In the genomic region with DNA sequence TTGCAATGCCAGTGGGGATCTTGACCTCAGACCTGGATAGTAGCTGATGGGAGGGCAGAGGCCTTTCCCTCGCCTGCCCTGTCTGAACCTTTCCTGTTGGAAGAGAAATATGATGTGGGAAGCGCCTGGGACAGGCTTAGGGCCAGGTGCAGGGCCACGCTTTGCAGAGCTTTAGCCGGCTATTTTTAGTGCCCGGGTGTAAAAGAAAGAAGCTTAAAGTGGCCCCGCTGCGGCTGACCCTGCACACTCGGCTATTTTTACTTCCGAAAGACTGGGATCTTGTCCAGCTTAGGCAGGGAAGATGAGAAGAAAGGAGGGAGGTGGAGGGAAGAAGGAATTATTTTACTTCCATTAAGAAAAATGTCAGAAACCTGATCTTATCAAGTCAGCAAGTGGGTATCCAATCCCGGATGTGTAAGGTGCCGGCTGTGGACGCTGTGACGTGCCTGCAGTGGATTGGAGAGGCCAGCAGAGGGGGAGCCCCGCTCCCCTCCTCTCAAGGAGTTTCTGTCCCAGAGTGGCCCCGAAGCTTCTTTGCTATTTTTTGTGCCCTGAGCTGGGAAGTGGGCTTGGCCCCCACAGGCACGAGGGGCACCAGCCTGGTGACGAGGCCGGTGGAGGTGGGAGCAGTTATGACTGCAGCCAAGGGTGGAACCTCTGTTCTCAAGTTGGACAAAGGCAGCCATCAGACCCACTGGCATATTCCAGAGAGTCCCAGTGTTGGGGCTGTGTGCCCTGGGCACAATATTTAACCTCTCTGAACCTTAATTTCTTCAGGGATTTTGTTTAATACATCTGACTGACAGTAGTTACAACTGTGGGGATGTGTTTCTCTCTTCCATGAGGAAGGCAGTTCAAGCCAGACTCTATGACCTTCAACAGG, we compare ENCODE assay signal across 10 cellular contexts.
A peak's percentile ranks its signal among the peaks of the same experiment; 100 is the strongest.
DNase-seq lines count a peak whose midpoint lies in the region; ATAC-seq and TF ChIP-seq lines count a peak whose summit lies in the region.
"Had no signal": no experiment of that assay in that cellular context is flagged by ENCODE, and none has a peak within 500 bp of the region (broad histone marks: within the 10 kb centered on the region; RNA-seq: fewer than 3 reads in every experiment).

No MANE protein-coding gene starts in this region.

- H3K4me3 Mint-ChIP-seq in HFFc6, result peak overlapping the region; percentile 50
- no peak overlapping the region for H3K4me3 Mint-ChIP-seq in activated naive CD8-positive, alpha-beta T cell treated with anti-CD3 and anti-CD28 coated beads for 36 hours

- in situ Hi-C loops in astrocyte of the spinal cord (cut with HindIII; ENCODE audit: low sequenced_read_pairs), result no loop called here

- H3K36me3 ChIP-seq in kidney epithelial cell (ENCODE audit: control insufficient read depth, insufficient read depth, low read length) (no peaks in the 10 kb centered on the region), subcutaneous abdominal adipose tissue (ENCODE audit: control insufficient read depth in 5 of 5, insufficient read depth in 5 of 5, low read length in 5 of 5) (no peaks in the 10 kb centered on the region)

- no peak overlapping the region for H3K27ac ChIP-seq in subcutaneous abdominal adipose tissue (ENCODE audit: low read depth, low read length)

- no peak for ATAC-seq in GM21515 (IDR thresholded peaks at IDR 0.05; ENCODE audit: unreplicated experiment)

- H3K9me3 ChIP-seq in subcutaneous abdominal adipose tissue (ENCODE audit: control insufficient read depth in 5 of 5, low read length in 5 of 5), result no peaks in the 10 kb centered on the region

- H3K4me1 Mint-ChIP-seq in HFFc6 (ENCODE audit: low read depth), result peaks cover 7% of the 10 kb centered on the region; the same call in 1 of the 2 replicates
- H3K4me1 Mint-ChIP-seq in activated naive CD8-positive, alpha-beta T cell treated with anti-CD3 and anti-CD28 coated beads for 36 hours, result no peaks in the 10 kb centered on the region

- H3K4me1 ChIP-seq in subcutaneous abdominal adipose tissue (ENCODE audit: control insufficient read depth in 5 of 5, insufficient read depth in 5 of 5, low read length in 5 of 5), result peaks cover 0 to 11% (median 9%) of the 10 kb centered on the region in 5 donors

- no peak overlapping the region for H3K4me3 ChIP-seq in astrocyte of the spinal cord (ENCODE audit: low read depth, low read length)
- no peak overlapping the region for H3K4me3 ChIP-seq in kidney epithelial cell (ENCODE audit: low read depth, low read length)
- peak overlapping the region; percentile 39 to 58 (median 49) for H3K4me3 ChIP-seq in subcutaneous abdominal adipose tissue (ENCODE audit: low read depth in 1 of 5, low read length in 5 of 5)

- peaks cover 17% of the 10 kb centered on the region for H3K27me3 Mint-ChIP-seq in HFFc6 (ENCODE audit: insufficient read depth)
- H3K27me3 Mint-ChIP-seq in activated naive CD8-positive, alpha-beta T cell treated with anti-CD3 and anti-CD28 coated beads for 36 hours, result peaks cover 21% of the 10 kb centered on the region

- TF ChIP-seq CTCF in HFFc6 (IDR thresholded peaks at IDR 0.05) (peak; percentile 22; the same call in 1 of the 2 replicates), astrocyte of the spinal cord (IDR thresholded peaks at IDR 0.05; ENCODE audit: low read depth, low read length) (peak; percentile 16), kidney epithelial cell (IDR thresholded peaks at IDR 0.05; ENCODE audit: insufficient read depth, low read length, poor library complexity, severe bottlenecking) (peak; percentile 22)

- no peaks in the 10 kb centered on the region for H3K9me3 Mint-ChIP-seq in HFFc6
- H3K9me3 Mint-ChIP-seq in activated naive CD8-positive, alpha-beta T cell treated with anti-CD3 and anti-CD28 coated beads for 36 hours, result no peaks in the 10 kb centered on the region

- DNase-seq in HFFc6 (no peak), astrocyte of the spinal cord (ENCODE audit: low read depth, low spot score) (peak; percentile 6), kidney epithelial cell (ENCODE audit: low read depth) (no peak), NCI-H1048 (lab: John Stamatoyannopoulos, UW) (no peak), NCI-H1436 treated with DMSO at 0.1 percent for 48 hours (lab: John Stamatoyannopoulos, UW) (no peak)
- DNase-seq in activated naive CD8-positive, alpha-beta T cell treated with anti-CD3 and anti-CD28 coated beads for 36 hours, result no peak
- DNase-seq: activated gamma-delta T cell treated with Interleukin-2 at 50 U/mL for 16 hours, foreskin melanocyte had no signal

- H3K27ac Mint-ChIP-seq in HFFc6, result no peak overlapping the region
- H3K27ac Mint-ChIP-seq in activated naive CD8-positive, alpha-beta T cell treated with anti-CD3 and anti-CD28 coated beads for 36 hours, result no peak overlapping the region

- peaks cover 2% of the 10 kb centered on the region for H3K27me3 ChIP-seq in kidney epithelial cell (ENCODE audit: control insufficient read depth, insufficient read depth, low read length)
- no peaks in the 10 kb centered on the region for H3K27me3 ChIP-seq in subcutaneous abdominal adipose tissue (ENCODE audit: control insufficient read depth in 5 of 5, insufficient read depth in 4 of 5, low read length in 5 of 5)

- H3K9ac ChIP-seq in subcutaneous abdominal adipose tissue (ENCODE audit: low read length in 5 of 5), result peak overlapping the region in 2 of 5 donors; percentile 33 to 54

- H3K36me3 Mint-ChIP-seq in HFFc6 (ENCODE audit: low read depth), result no peaks in the 10 kb centered on the region
- no peaks in the 10 kb centered on the region for H3K36me3 Mint-ChIP-seq in activated naive CD8-positive, alpha-beta T cell treated with anti-CD3 and anti-CD28 coated beads for 36 hours

Comparison
In these comparisons a context has a peak if more than half of its experiments do, and no peak if none do; other contexts are left out.
1. H3K4me3 ChIP-seq: peak in subcutaneous abdominal adipose tissue (5 of 5); none in astrocyte of the spinal cord (single experiment) and kidney epithelial cell (single experiment).
2. Peak in every context shown above with its lines, with median percentiles within 50 percentile points of each other: CTCF ChIP-seq.